In genomic region chr10:33211123-33211878, GRCh38 we compare ENCODE assay signal across 9 cellular contexts.
A peak's percentile ranks its signal among the peaks of the same experiment; 100 is the strongest.
DNase-seq lines count a peak whose midpoint lies in the region; ATAC-seq and TF ChIP-seq lines count a peak whose summit lies in the region.
"Had no signal": no experiment of that assay in that cellular context is flagged by ENCODE, and none has a peak within 500 bp of the region (broad histone marks: within the 10 kb centered on the region; RNA-seq: fewer than 3 reads in every experiment).

No MANE protein-coding gene starts in this region.

- no peaks in the 10 kb centered on the region for H3K27me3 ChIP-seq in CD4-positive, alpha-beta T cell (ENCODE audit: control insufficient read depth, insufficient read depth, low read length)
- no peaks in the 10 kb centered on the region for H3K27me3 ChIP-seq in RWPE2 (ENCODE audit: insufficient read depth, poor library complexity, severe bottlenecking)
- no peaks in the 10 kb centered on the region for H3K27me3 ChIP-seq in endodermal cell (ENCODE audit: control insufficient read depth, insufficient read depth, low read length, poor library complexity, severe bottlenecking)
- no peaks in the 10 kb centered on the region for H3K27me3 ChIP-seq in neuronal stem cell (ENCODE audit: control insufficient read depth in 3 of 3, insufficient read depth in 3 of 3, low read depth in 1 of 3, low read length in 3 of 3)
- no peaks in the 10 kb centered on the region for H3K27me3 ChIP-seq in MM.1S (replicated peaks; ENCODE audit: insufficient read depth, low read length)

- H2BK120ac ChIP-seq in neuronal stem cell (ENCODE audit: low read depth, low read length): no peak overlapping the region

- no peaks in the 10 kb centered on the region for H3K79me2 ChIP-seq in MM.1S (ENCODE audit: low read length)

- H2BK15ac ChIP-seq in neuronal stem cell (ENCODE audit: low read length): no peak overlapping the region

- H4K20me1 ChIP-seq in MM.1S (ENCODE audit: insufficient read depth, low read length): no peaks in the 10 kb centered on the region

- CTCF ChIA-PET in CD4-positive, alpha-beta T cell (lab: Charles Lee): interaction anchor here (0.9 to 1.9 kb wide), 4 partner anchors 9 to 121 kb away, joined by 3 to 8 read pairs (median 3); no protein-coding TSS in a partner anchor

- H3K4me1 Mint-ChIP-seq in CD4-positive, alpha-beta T cell (ENCODE audit: low read depth): peaks cover 19% of the 10 kb centered on the region
- H3K4me1 Mint-ChIP-seq in endodermal cell: peaks cover 11% of the 10 kb centered on the region

- H3K14ac ChIP-seq in neuronal stem cell (ENCODE audit: low read length): no peak overlapping the region

- no peaks in the 10 kb centered on the region for H3K9me3 ChIP-seq in CD4-positive, alpha-beta T cell (ENCODE audit: control insufficient read depth, low read length)
- H3K9me3 ChIP-seq in RWPE2 (ENCODE audit: severe bottlenecking): no peaks in the 10 kb centered on the region
- no peaks in the 10 kb centered on the region for H3K9me3 ChIP-seq in endodermal cell (ENCODE audit: control insufficient read depth, low read length)
- H3K9me3 ChIP-seq in neuronal stem cell (replicated peaks in 1 of 2; ENCODE audit: control insufficient read depth in 2 of 2, insufficient read depth in 1 of 2, low read depth in 1 of 2, low read length in 2 of 2): no peaks in the 10 kb centered on the region
- H3K9me3 ChIP-seq in MM.1S (replicated peaks; ENCODE audit: insufficient read depth, low read length): no peaks in the 10 kb centered on the region

- H3K9me2 ChIP-seq in MM.1S (replicated peaks; ENCODE audit: insufficient read depth, low read length): no peaks in the 10 kb centered on the region

- no peak for TF ChIP-seq CTCF in CD4-positive, alpha-beta T cell (IDR thresholded peaks at IDR 0.05)
- TF ChIP-seq CTCF in RWPE2 (IDR thresholded peaks at IDR 0.05; ENCODE audit: poor library complexity, severe bottlenecking): no peak
- TF ChIP-seq CTCF in endodermal cell (conservative IDR thresholded peaks at IDR 0.05): no peak
- TF ChIP-seq CTCF in MM.1S (IDR thresholded peaks at IDR 0.05; ENCODE audit: low read length): no peak

- no peaks in the 10 kb centered on the region for H3F3A ChIP-seq in MM.1S (ENCODE audit: insufficient read depth, low read length)

- no peaks in the 10 kb centered on the region for H3K36me3 Mint-ChIP-seq in CD4-positive, alpha-beta T cell (ENCODE audit: low read depth)
- H3K36me3 Mint-ChIP-seq in endodermal cell (ENCODE audit: low read depth): peaks cover 34% of the 10 kb centered on the region
- H3K36me3 Mint-ChIP-seq: naive B cell had no signal

- H3K9ac ChIP-seq in endodermal cell (ENCODE audit: extremely low read depth, low read length, poor library complexity, severe bottlenecking): no peak overlapping the region
- H3K9ac ChIP-seq in neuronal stem cell (ENCODE audit: low read depth, low read length, poor library complexity): no peak overlapping the region
- no peak overlapping the region for H3K9ac ChIP-seq in MM.1S (ENCODE audit: low read length)

- no peak overlapping the region for H3K4ac ChIP-seq in neuronal stem cell (ENCODE audit: low read length)

- peak overlapping the region; percentile 21 for H3K4me3 Mint-ChIP-seq in CD4-positive, alpha-beta T cell
- no peak overlapping the region for H3K4me3 Mint-ChIP-seq in endodermal cell

- no peak overlapping the region for H4K91ac ChIP-seq in neuronal stem cell (ENCODE audit: low read depth, low read length, poor library complexity)

- H3K36me3 ChIP-seq in RWPE2 (ENCODE audit: low read depth) (peaks cover 96% of the 10 kb centered on the region), endodermal cell (ENCODE audit: control insufficient read depth, insufficient read depth, low read length) (peaks cover 87% of the 10 kb centered on the region), neuronal stem cell (replicated peaks in 1 of 2; ENCODE audit: control insufficient read depth in 2 of 2, insufficient read depth in 2 of 2, low read length in 2 of 2) (peaks cover 0 to 98% of the 10 kb centered on the region in 2 donors), MM.1S (replicated peaks; ENCODE audit: insufficient read depth, low read length) (no peaks in the 10 kb centered on the region)

- peak in 7 of 10 experiments; percentile 7 to 43 (median 13) for DNase-seq in CD4-positive, alpha-beta T cell
- DNase-seq in RWPE2 (ENCODE audit: low spot score) (no peak), endodermal cell (peak; percentile 66), neuronal stem cell (ENCODE audit: low spot score) (no peak), UCSD-AML1 (lab: John Stamatoyannopoulos, UW; ENCODE audit: unreplicated experiment) (no peak), MM.1S (no peak)
- DNase-seq: naive B cell had no signal

- ATAC-seq in CD4-positive, alpha-beta T cell (ENCODE audit: poor library complexity): peak; percentile 64
- 0 out of 3 replicates have a peak, but pooled peaks have one; percentile 10 for ATAC-seq in RWPE2 (ENCODE audit: low read depth)
- no peak for ATAC-seq in GM19452 (IDR thresholded peaks at IDR 0.05; ENCODE audit: unreplicated experiment)
- ATAC-seq in GM19397 (IDR thresholded peaks at IDR 0.05; ENCODE audit: unreplicated experiment): no peak

- H3K27me3 Mint-ChIP-seq in CD4-positive, alpha-beta T cell: no peaks in the 10 kb centered on the region
- H3K27me3 Mint-ChIP-seq in endodermal cell (ENCODE audit: insufficient read depth): no peaks in the 10 kb centered on the region
- H3K27me3 Mint-ChIP-seq: naive B cell had no signal

- H2AFZ ChIP-seq in neuronal stem cell (ENCODE audit: low read length) (no peak overlapping the region), MM.1S (ENCODE audit: low read length) (no peak overlapping the region)

- H3K18ac ChIP-seq in neuronal stem cell (ENCODE audit: low read length): peak overlapping the region; percentile 76

- H3K27ac Mint-ChIP-seq in CD4-positive, alpha-beta T cell: peak overlapping the region; percentile 74
- H3K27ac Mint-ChIP-seq in endodermal cell: peak overlapping the region; percentile 39

- no peak overlapping the region for H2BK5ac ChIP-seq in neuronal stem cell (ENCODE audit: low read length)

- H3K4me3 ChIP-seq in RWPE2 (ENCODE audit: severe bottlenecking) (no peak overlapping the region), endodermal cell (ENCODE audit: low read length) (no peak overlapping the region), neuronal stem cell (ENCODE audit: low read length in 2 of 2) (no peak overlapping the region), MM.1S (ENCODE audit: low read length) (no peak overlapping the region)

- no peak overlapping the region for H3K27ac ChIP-seq in CD4-positive, alpha-beta T cell (ENCODE audit: low read depth, low read length)
- H3K27ac ChIP-seq in RWPE2 (ENCODE audit: poor library complexity, severe bottlenecking) (peak overlapping the region; percentile 1), endodermal cell (ENCODE audit: low read depth, low read length) (no peak overlapping the region), neuronal stem cell (replicated peaks; ENCODE audit: low read length) (no peak overlapping the region), MM.1S (ENCODE audit: low read length) (no peak overlapping the region)

- intact Hi-C loops in CD4-positive, alpha-beta T cell (cut with DNase I, micrococcal nuclease): no loop called here

- H2AK5ac ChIP-seq in neuronal stem cell (ENCODE audit: low read depth, low read length): no peak overlapping the region

- peaks cover 2% of the 10 kb centered on the region for H3K4me1 ChIP-seq in RWPE2 (ENCODE audit: insufficient read depth, poor library complexity, severe bottlenecking)
- no peaks in the 10 kb centered on the region for H3K4me1 ChIP-seq in endodermal cell (ENCODE audit: control insufficient read depth, insufficient read depth, low read length)
- no peaks in the 10 kb centered on the region for H3K4me1 ChIP-seq in neuronal stem cell (ENCODE audit: control insufficient read depth in 2 of 2, insufficient read depth in 1 of 2, low read depth in 1 of 2, low read length in 2 of 2)
- H3K4me1 ChIP-seq in MM.1S (ENCODE audit: low read length): no peaks in the 10 kb centered on the region

- H2BK12ac ChIP-seq in neuronal stem cell (ENCODE audit: low read length): no peak overlapping the region

- H3K23ac ChIP-seq in neuronal stem cell (ENCODE audit: low read depth, low read length, poor library complexity): no peak overlapping the region

- H3K9me3 Mint-ChIP-seq in CD4-positive, alpha-beta T cell: no peaks in the 10 kb centered on the region
- H3K9me3 Mint-ChIP-seq in endodermal cell: no peaks in the 10 kb centered on the region
- H3K9me3 Mint-ChIP-seq: naive B cell had no signal

- no peaks in the 10 kb centered on the region for H3K79me1 ChIP-seq in neuronal stem cell (ENCODE audit: low read depth, low read length)

- POLR2A ChIA-PET in CD4-positive, alpha-beta T cell (lab: Charles Lee): interaction anchor here (0.7 to 1.9 kb wide), 2 partner anchors 38 to 1269 kb away, joined by 3 to 6 read pairs; no protein-coding TSS in a partner anchor

- WGBS in endodermal cell (ENCODE audit: insufficient coverage in 1 of 2, insufficient read length in 1 of 2), 2 experiments: 79 to 86% methylated on average over 10 of the region's 10 CpGs
- WGBS in neuronal stem cell (ENCODE audit: extremely low coverage in 2 of 2, insufficient read length in 2 of 2, insufficient replicate concordance in 1 of 2), 2 donors: no CpG with 5 or more reads among the region's 10 CpGs

- no peak overlapping the region for H3K4me2 ChIP-seq in neuronal stem cell (ENCODE audit: insufficient read depth, low read length, poor library complexity, severe bottlenecking)
- H3K4me2 ChIP-seq in MM.1S (ENCODE audit: low read depth, low read length): no peak overlapping the region

- no peak overlapping the region for H4K8ac ChIP-seq in neuronal stem cell (ENCODE audit: low read depth, low read length)

Comparison
In these comparisons a context has a peak if more than half of its experiments do, and no peak if none do; other contexts are left out.
1. ATAC-seq: peak in CD4-positive, alpha-beta T cell (single experiment) and RWPE2 (single experiment); none in GM19452 (single experiment) and GM19397 (single experiment).
2. DNase-seq: peak in CD4-positive, alpha-beta T cell (7 of 10) and endodermal cell (single experiment); none in RWPE2 (single experiment), neuronal stem cell (single experiment), UCSD-AML1 (single experiment) and MM.1S (single experiment).